8 cellular contexts compared by ENCODE assay signal in the genomic region with DNA sequence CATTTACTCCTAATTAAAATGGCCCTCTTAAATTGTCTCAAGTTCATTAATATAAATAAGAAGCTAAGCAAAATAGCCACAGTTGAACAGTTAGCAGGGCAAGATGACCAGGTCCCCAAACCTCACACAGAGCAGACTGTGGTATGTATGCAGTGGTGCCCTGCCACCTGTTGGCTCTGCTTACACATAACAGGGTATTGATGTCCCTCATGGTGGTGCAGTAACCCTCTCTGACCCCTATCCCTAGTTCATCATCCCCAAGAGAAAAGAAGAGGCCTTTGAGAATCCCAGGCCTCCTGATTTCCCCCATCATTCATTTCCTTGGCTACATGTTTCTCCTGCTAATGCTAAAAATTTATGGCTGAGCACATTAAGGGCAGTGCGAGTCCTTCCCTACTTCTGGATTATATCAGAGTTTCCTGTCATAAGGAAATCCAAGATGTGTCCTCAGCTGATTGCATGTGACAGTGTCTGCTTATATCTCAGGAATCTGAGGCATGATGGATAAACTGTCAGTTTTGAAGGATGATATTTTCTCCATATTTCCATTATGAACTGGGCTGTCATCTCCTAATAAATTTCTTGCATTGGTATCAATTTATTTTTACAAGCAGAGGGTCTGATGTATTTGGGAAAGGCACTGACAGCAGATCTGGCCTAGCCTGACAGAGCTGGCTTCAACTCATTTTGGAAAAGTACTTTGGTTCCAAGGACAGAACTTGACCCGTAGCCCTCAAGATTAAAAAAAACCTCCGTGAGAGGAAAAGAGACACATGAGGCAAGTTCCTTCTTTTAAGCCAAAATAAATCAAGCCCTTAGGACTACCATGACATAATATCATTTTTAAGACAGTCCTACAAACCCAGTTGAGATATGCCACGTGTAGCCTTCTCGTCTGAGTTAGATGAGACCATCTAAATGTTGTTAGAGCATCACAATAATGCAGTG.
DNase-seq lines count a peak whose midpoint lies in the region; ATAC-seq and TF ChIP-seq lines count a peak whose summit lies in the region.

No MANE protein-coding gene starts in this region.

- no peaks in the 10 kb centered on the region for H3K36me3 Mint-ChIP-seq in nephron (ENCODE audit: low read depth)

- H3F3A ChIP-seq in Loucy (ENCODE audit: low read depth): no peaks in the 10 kb centered on the region

- no peaks in the 10 kb centered on the region for H3K36me3 ChIP-seq in Loucy (ENCODE audit: insufficient read depth, low read length)

- TF ChIP-seq CTCF in Loucy (conservative IDR thresholded peaks at IDR 0.05; ENCODE audit: low read length) (peak; percentile 76), nephron (IDR thresholded peaks at IDR 0.05; ENCODE audit: unreplicated experiment in 3 of 3) (peak; percentile 50 to 61 (median 51))

- no peak overlapping the region for H3K4me3 ChIP-seq in Loucy (ENCODE audit: low read length, poor library complexity, severe bottlenecking)

- no peaks in the 10 kb centered on the region for H3K79me2 ChIP-seq in Loucy (ENCODE audit: insufficient read depth, low read length)

- no peaks in the 10 kb centered on the region for H3K9me3 ChIP-seq in Loucy (ENCODE audit: insufficient read depth, low read depth, low read length)

- H3K27me3 Mint-ChIP-seq in nephron (ENCODE audit: low read depth): peaks cover 2% of the 10 kb centered on the region

- peak; percentile 66 for DNase-seq in ELF-1 (ENCODE audit: low read depth, low spot score)
- DNase-seq in T47D (ENCODE audit: low read depth in 1 of 2, low spot score in 1 of 2): peak; percentile 48 to 61
- DNase-seq in kidney glomerular epithelial cell (lab: John Stamatoyannopoulos, UW): no peak

- peaks cover 48% of the 10 kb centered on the region for H3K4me1 Mint-ChIP-seq in nephron

- H3K9me3 Mint-ChIP-seq in nephron: peaks cover under 1% of the 10 kb centered on the region

- peak; percentile 90 for ATAC-seq in GM19463 (IDR thresholded peaks at IDR 0.05; ENCODE audit: unreplicated experiment)
- ATAC-seq in activated CD4-positive, CD25-positive, alpha-beta regulatory T cell treated with anti-CD3 and anti-CD28 coated beads, Interleukin-2, amount 50 U/mL, for 24 hours: no peak
- no peak for ATAC-seq in HG03571 (IDR thresholded peaks at IDR 0.05; ENCODE audit: unreplicated experiment)

- H4K20me1 ChIP-seq in Loucy (ENCODE audit: insufficient read depth, low read length, poor library complexity, severe bottlenecking): no peaks in the 10 kb centered on the region

- no peaks in the 10 kb centered on the region for H3K4me1 ChIP-seq in Loucy (ENCODE audit: insufficient read depth, low read length, poor library complexity, severe bottlenecking)

- H3K27me3 ChIP-seq in Loucy (ENCODE audit: insufficient read depth, low read length, poor library complexity, severe bottlenecking): no peaks in the 10 kb centered on the region

- H3K9ac ChIP-seq in Loucy (ENCODE audit: low read depth, low read length, poor library complexity, severe bottlenecking): no peak overlapping the region

- peak overlapping the region; percentile 72 to 89 (median 88) for H3K27ac Mint-ChIP-seq in nephron

- no peak overlapping the region for H2AFZ ChIP-seq in Loucy (ENCODE audit: low read length)

- H3K4me3 Mint-ChIP-seq in nephron: no peak overlapping the region

- H3K9me2 ChIP-seq in Loucy (replicated peaks; ENCODE audit: low read depth, low read length): no peaks in the 10 kb centered on the region

- H3K4me2 ChIP-seq in Loucy (ENCODE audit: low read depth, low read length, poor library complexity, severe bottlenecking): no peak overlapping the region

- in situ Hi-C loops in T47D (cut with HindIII; ENCODE audit: low pct_unique_long_range_greater_than_20kb, low sequenced_read_pairs): no loop called here
